11 cellular contexts compared by ENCODE assay signal in genomic region chr7:74059681-74060588, GRCh38. TPM values are rescaled to one million over a fixed set of nuclear protein-coding genes. Genes with fewer than 3 reads are reported as not detected.
A peak's percentile ranks its signal among the peaks of the same experiment; 100 is the strongest.
DNase-seq lines count a peak whose midpoint lies in the region; ATAC-seq and TF ChIP-seq lines count a peak whose summit lies in the region.
"Had no signal": no experiment of that assay in that cellular context is flagged by ENCODE, and none has a peak within 500 bp of the region (broad histone marks: within the 10 kb centered on the region; RNA-seq: fewer than 3 reads in every experiment).

No MANE protein-coding gene starts in this region.

- DNase-seq in HK-2 (ENCODE audit: unreplicated experiment), result peak; percentile 41
- peak; percentile 19 for DNase-seq in glomerular visceral epithelial cell (ENCODE audit: extremely low spot score)
- DNase-seq in sigmoid colon, result no peak
- no peak for DNase-seq in DMS 273 treated with DMSO at 0.1 percent for 48 hours (lab: John Stamatoyannopoulos, UW)
- DNase-seq in effector CD4-positive, alpha-beta T cell, result no peak
- DNase-seq in islet precursor cell, result no peak
- DNase-seq: activated T-cell treated with anti-CD3 and anti-CD28 coated beads, Interleukin-2, amount 50 U/mL, for 24 hours; NCI-H524 treated with DMSO at 0.1 percent for 48 hours had no signal

- H3K36me3 ChIP-seq in sigmoid colon, result peaks cover 0 to 55% (median 15%) of the 10 kb centered on the region in 4 donors

- H3K4me3 ChIP-seq in sigmoid colon, result no peak overlapping the region
- H3K4me3 ChIP-seq: dorsolateral prefrontal cortex had no signal

- intact Hi-C loops in sigmoid colon (cut with DNase I), result loop anchor here (2.0 to 5.0 kb wide), 2 partner anchors 17 to 112 kb away; partner anchors contain the start of gene EIF4H

- no peak for TF ChIP-seq POLR2A in sigmoid colon (IDR thresholded peaks at IDR 0.05)

- TF ChIP-seq CTCF in VCaP (conservative IDR thresholded peaks at IDR 0.05), result no peak; the same call in 1 of the 2 replicates
- no peak for TF ChIP-seq CTCF in sigmoid colon (IDR thresholded peaks at IDR 0.05)

- 20 to 71% methylated on average over 21 of the region's 21 CpGs for WGBS in sigmoid colon, 2 donors

- H3K4me1 ChIP-seq in sigmoid colon, result peaks cover 0 to 37% (median 33%) of the 10 kb centered on the region in 4 donors

- TF ChIP-seq EP300 in sigmoid colon (IDR thresholded peaks at IDR 0.05), result no peak

- ATAC-seq in HG02938 (IDR thresholded peaks at IDR 0.05; ENCODE audit: unreplicated experiment), result no peak

- H3K27ac ChIP-seq in VCaP (peak overlapping the region; percentile 73), sigmoid colon (peak overlapping the region; percentile 85 to 93 (median 90))

- H3K27me3 ChIP-seq in sigmoid colon, result no peaks in the 10 kb centered on the region
- H3K27me3 ChIP-seq: dorsolateral prefrontal cortex had no signal

- no peaks in the 10 kb centered on the region for H3K9me3 ChIP-seq in sigmoid colon

RNA-seq across cellular contexts. Expression of gene LIMK1, which starts 23.7 kb away (rescaled TPM):
- 10 to 100 TPM in 1 of 4 donors, 1 to 10 TPM in 3; 4.6 to 15.0 (median 6.5) TPM for total RNA-seq in sigmoid colon
- 10 to 100 TPM in 1 of 3 donors, 1 to 10 TPM in 2; 9.6 to 16.3 (median 9.7) TPM for polyA plus RNA-seq in sigmoid colon

RNA-seq across cellular contexts. Expression of gene ELN, which starts 32.0 kb away (rescaled TPM):
- 100 to 1,000 TPM in 1 of 4 donors, 10 to 100 TPM in 3; 13.3 to 174 (median 36.4) TPM for total RNA-seq in sigmoid colon
- polyA plus RNA-seq in sigmoid colon, result 10 to 100 TPM in 1 of 3 donors, 1 to 10 TPM in 2; 2.5 to 41.2 (median 6.6) TPM

Comparison
In these comparisons a context has a peak if more than half of its experiments do, and no peak if none do; other contexts are left out.
1. DNase-seq: peak in HK-2 (single experiment) and glomerular visceral epithelial cell (single experiment); none in sigmoid colon (single experiment), DMS 273 treated with DMSO at 0.1 percent for 48 hours (single experiment), effector CD4-positive, alpha-beta T cell (single experiment) and islet precursor cell (single experiment).